In the genomic region with DNA sequence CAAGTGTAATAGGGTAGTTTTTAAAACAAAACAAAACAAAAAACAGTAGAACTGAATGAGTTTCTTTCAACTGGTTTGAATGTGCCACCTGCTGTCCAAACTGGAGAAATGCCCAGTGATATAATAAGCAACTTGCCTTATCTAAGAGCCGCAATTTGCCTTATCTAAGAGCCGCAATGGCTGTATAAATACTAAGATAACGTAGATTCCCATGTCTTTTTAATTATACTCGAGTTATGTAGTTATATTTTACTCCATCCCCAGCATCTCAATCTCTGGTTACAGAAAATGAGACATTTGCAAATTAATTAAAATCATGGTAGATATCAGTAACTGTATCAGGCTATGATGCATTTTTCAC, we compare ENCODE assay signal across 8 cellular contexts.
DNase-seq lines count a peak whose midpoint lies in the region; ATAC-seq and TF ChIP-seq lines count a peak whose summit lies in the region.

No MANE protein-coding gene starts in this region.

- H3K27me3 Mint-ChIP-seq in endothelial cell (ENCODE audit: unreplicated experiment): peaks cover 9% of the 10 kb centered on the region
- no peaks in the 10 kb centered on the region for H3K27me3 Mint-ChIP-seq in nephron (ENCODE audit: low read depth)

- no peaks in the 10 kb centered on the region for H3K27me3 ChIP-seq in BLaER1 treated with 17β-estradiol and CSF1 and Interleukin-3, amounts not matched to agents 10 nM and 100 nM
- no peaks in the 10 kb centered on the region for H3K27me3 ChIP-seq in GM23248 (replicated peaks; ENCODE audit: insufficient read depth)
- H3K27me3 ChIP-seq in OCI-LY3 (ENCODE audit: low read depth, low read length): no peaks in the 10 kb centered on the region

- H3K4me3 Mint-ChIP-seq in endothelial cell (ENCODE audit: unreplicated experiment) (no peak overlapping the region), nephron (no peak overlapping the region)

- H3K4me2 ChIP-seq in BLaER1 treated with 17β-estradiol and CSF1 and Interleukin-3, amounts not matched to agents 10 nM and 100 nM: peak overlapping the region; percentile 75 to 95 (median 85)
- H3K4me2 ChIP-seq in GM23248 (ENCODE audit: unreplicated experiment) (no peak overlapping the region), OCI-LY3 (ENCODE audit: low read length) (peak overlapping the region; percentile 20; the same call in 1 of the 2 replicates)

- H3K4me1 ChIP-seq in BLaER1 treated with 17β-estradiol and CSF1 and Interleukin-3, amounts not matched to agents 10 nM and 100 nM: peaks cover 56 to 72% (median 69%) of the 10 kb centered on the region in 10 experiments
- H3K4me1 ChIP-seq in GM23248 (ENCODE audit: insufficient read depth): peaks cover 19% of the 10 kb centered on the region
- H3K4me1 ChIP-seq in OCI-LY3 (ENCODE audit: low read length): peaks cover 35% of the 10 kb centered on the region

- ATAC-seq in stimulated activated naive CD8-positive, alpha-beta T cell treated with anti-CD3 and anti-CD28 coated beads, Interleukin-15, Interleukin-2, amounts not matched to agents 100 U/mL and 50 U/mL, for 24 hours: no peak

- DNase-seq in GM23248: peak; percentile 62
- no peak for DNase-seq in endothelial cell (ENCODE audit: low spot score)
- DNase-seq in activated T-cell treated with anti-CD3 and anti-CD28 coated beads for 4 hours: no peak
- no peak for DNase-seq in stimulated activated naive CD8-positive, alpha-beta T cell treated with anti-CD3 and anti-CD28 coated beads, Interleukin-15, Interleukin-2, amounts not matched to agents 100 U/mL and 50 U/mL, for 24 hours
- no peak for DNase-seq in stimulated activated CD4-positive, alpha-beta T cell treated with anti-CD3 and anti-CD28 coated beads, Interleukin-4, amount 100 ng/mL, for 24 hours

- H3K4me3 ChIP-seq in BLaER1 treated with 17β-estradiol and CSF1 and Interleukin-3, amounts not matched to agents 10 nM and 100 nM: no peak overlapping the region
- H3K4me3 ChIP-seq in GM23248 (no peak overlapping the region), OCI-LY3 (ENCODE audit: low read length) (no peak overlapping the region)

- WGBS in GM23248 (ENCODE audit: low coverage in 1 of 2, low lambda C conversion rate in 2 of 2, missing lambda C conversion rate in 2 of 2), 2 experiments: 84 to 89% methylated on average over 4 of the region's 4 CpGs

- H3K79me2 ChIP-seq in GM23248 (ENCODE audit: insufficient read depth) (peaks cover 69% of the 10 kb centered on the region), OCI-LY3 (ENCODE audit: low read length) (peaks cover 19% of the 10 kb centered on the region; the same call in 1 of the 2 replicates)

- H3K27ac Mint-ChIP-seq in endothelial cell (ENCODE audit: unreplicated experiment) (no peak overlapping the region), nephron (peak overlapping the region in 2 of 3 experiments; percentile 72 to 86)

- H3K36me3 ChIP-seq in BLaER1 treated with 17β-estradiol and CSF1 and Interleukin-3, amounts not matched to agents 10 nM and 100 nM: peaks cover 28 to 48% (median 42%) of the 10 kb centered on the region in 11 experiments
- H3K36me3 ChIP-seq in GM23248 (ENCODE audit: low read depth) (0 out of 2 replicates have a peak, but pooled peaks cover 3% of the 10 kb centered on the region), OCI-LY3 (replicated peaks; ENCODE audit: low read depth, low read length) (peaks cover 4% of the 10 kb centered on the region)

- in situ Hi-C loops in GM23248 (cut with MboI): loop anchor here (25.0 kb wide), 1 partner anchor 624 kb away; no protein-coding TSS in a partner anchor

- H2AFZ ChIP-seq in GM23248 (no peak overlapping the region), OCI-LY3 (ENCODE audit: low read depth, low read length) (no peak overlapping the region)

- peak; percentile 62 for TF ChIP-seq CTCF in OCI-LY3 (IDR thresholded peaks at IDR 0.05; ENCODE audit: low read depth, low read length)
- TF ChIP-seq CTCF in endothelial cell (IDR thresholded peaks at IDR 0.05; ENCODE audit: unreplicated experiment): peak; percentile 71
- peak; percentile 61 to 78 (median 70) for TF ChIP-seq CTCF in nephron (IDR thresholded peaks at IDR 0.05; ENCODE audit: unreplicated experiment in 3 of 3)

- peak overlapping the region in 8 of 11 experiments; percentile 52 to 78 (median 74); a peak in 11 of 22 replicates for H3K27ac ChIP-seq in BLaER1 treated with 17β-estradiol and CSF1 and Interleukin-3, amounts not matched to agents 10 nM and 100 nM
- H3K27ac ChIP-seq in GM23248 (no peak overlapping the region), OCI-LY3 (ENCODE audit: low read length) (no peak overlapping the region)

- peak overlapping the region in 9 of 11 experiments; percentile 1 to 74 (median 55); a peak in 11 of 22 replicates for H3K9ac ChIP-seq in BLaER1 treated with 17β-estradiol and CSF1 and Interleukin-3, amounts not matched to agents 10 nM and 100 nM
- H3K9ac ChIP-seq in GM23248: no peak overlapping the region
- no peak overlapping the region for H3K9ac ChIP-seq in OCI-LY3 (ENCODE audit: low read length)

- peaks cover 10% of the 10 kb centered on the region for H3F3A ChIP-seq in GM23248 (ENCODE audit: insufficient read depth)

- no peaks in the 10 kb centered on the region for H3K9me3 ChIP-seq in BLaER1 treated with 17β-estradiol and CSF1 and Interleukin-3, amounts not matched to agents 10 nM and 100 nM (replicated peaks in 1 of 11)
- no peaks in the 10 kb centered on the region for H3K9me3 ChIP-seq in GM23248 (ENCODE audit: low read depth)
- no peaks in the 10 kb centered on the region for H3K9me3 ChIP-seq in OCI-LY3 (ENCODE audit: insufficient read depth, low read length)

- H3K9me3 Mint-ChIP-seq in endothelial cell (ENCODE audit: unreplicated experiment): no peaks in the 10 kb centered on the region
- no peaks in the 10 kb centered on the region for H3K9me3 Mint-ChIP-seq in nephron

- H4K20me1 ChIP-seq in BLaER1 treated with 17β-estradiol and CSF1 and Interleukin-3, amounts not matched to agents 10 nM and 100 nM: peaks cover 40 to 82% (median 63%) of the 10 kb centered on the region in 11 experiments
- H4K20me1 ChIP-seq in GM23248 (ENCODE audit: insufficient read depth): no peaks in the 10 kb centered on the region; the same call in 1 of the 2 replicates
- peaks cover 6% of the 10 kb centered on the region; the same call in 1 of the 2 replicates for H4K20me1 ChIP-seq in OCI-LY3 (ENCODE audit: insufficient read depth, low read length)

- H3K4me1 Mint-ChIP-seq in endothelial cell (ENCODE audit: unreplicated experiment): peaks cover 26% of the 10 kb centered on the region
- peaks cover 45% of the 10 kb centered on the region for H3K4me1 Mint-ChIP-seq in nephron

- H3K9me2 ChIP-seq in GM23248 (ENCODE audit: insufficient read depth): no peaks in the 10 kb centered on the region

- peaks cover 3% of the 10 kb centered on the region for H3K36me3 Mint-ChIP-seq in endothelial cell (ENCODE audit: low read depth, unreplicated experiment)
- peaks cover 11% of the 10 kb centered on the region for H3K36me3 Mint-ChIP-seq in nephron (ENCODE audit: low read depth)

Comparison
In these comparisons a context has a peak if more than half of its experiments do, and no peak if none do; other contexts are left out.
1. H3K27ac ChIP-seq: peak in BLaER1 treated with 17β-estradiol and CSF1 and Interleukin-3, amounts not matched to agents 10 nM and 100 nM (8 of 11); none in GM23248 (single experiment) and OCI-LY3 (single experiment).
2. H3K9ac ChIP-seq: peak in BLaER1 treated with 17β-estradiol and CSF1 and Interleukin-3, amounts not matched to agents 10 nM and 100 nM (9 of 11); none in GM23248 (single experiment) and OCI-LY3 (single experiment).
3. Peak in every context shown above with its lines, with median percentiles within 50 percentile points of each other: CTCF ChIP-seq.